1 cellular context compared by ENCODE assay signal in the genomic region with DNA sequence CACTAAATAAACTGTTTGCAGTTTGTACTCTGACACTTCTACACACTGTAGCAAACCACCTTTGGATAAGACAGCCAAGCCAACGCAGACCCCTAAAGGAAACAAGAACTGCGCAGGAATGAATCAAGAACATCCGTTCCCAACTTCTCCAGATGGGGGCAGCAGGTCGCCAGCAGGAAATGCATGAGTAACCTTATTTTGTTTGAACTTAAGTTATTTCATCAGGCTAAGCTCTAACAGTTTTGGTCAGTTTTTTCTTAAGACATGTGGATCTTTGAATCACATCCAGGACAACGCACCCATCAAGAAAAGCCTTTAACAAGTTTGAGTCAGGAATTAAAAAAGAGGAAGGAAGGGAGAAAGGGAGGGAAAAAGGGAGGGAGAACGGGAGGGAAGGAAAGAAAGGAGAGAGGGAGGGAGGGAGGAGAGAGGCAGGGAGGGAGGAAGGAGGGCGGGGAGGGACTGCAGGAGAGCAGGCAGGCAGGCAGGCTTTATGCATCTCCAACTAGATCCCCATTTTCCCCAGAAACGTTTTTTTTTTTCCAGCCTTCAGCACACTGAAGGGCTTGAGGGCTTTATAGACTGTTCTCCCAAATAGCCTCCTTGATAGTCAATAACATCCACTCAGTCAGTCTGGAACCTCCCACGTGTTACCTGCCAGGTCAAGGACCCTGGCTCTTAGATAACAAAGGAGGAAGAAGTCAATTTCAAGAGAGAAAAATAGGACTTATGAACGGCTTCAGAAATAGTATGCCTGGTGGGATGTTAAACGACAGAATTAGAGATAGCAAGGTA.
TF ChIP-seq lines count a peak whose summit lies in the region.

No MANE protein-coding gene starts in this region.

TF ChIP-seq in HepG2, 621 proteins besides CTCF, POLR2A, EP300 and RAD21 (continued from another document):
- TF ChIP-seq, protein P1, sequence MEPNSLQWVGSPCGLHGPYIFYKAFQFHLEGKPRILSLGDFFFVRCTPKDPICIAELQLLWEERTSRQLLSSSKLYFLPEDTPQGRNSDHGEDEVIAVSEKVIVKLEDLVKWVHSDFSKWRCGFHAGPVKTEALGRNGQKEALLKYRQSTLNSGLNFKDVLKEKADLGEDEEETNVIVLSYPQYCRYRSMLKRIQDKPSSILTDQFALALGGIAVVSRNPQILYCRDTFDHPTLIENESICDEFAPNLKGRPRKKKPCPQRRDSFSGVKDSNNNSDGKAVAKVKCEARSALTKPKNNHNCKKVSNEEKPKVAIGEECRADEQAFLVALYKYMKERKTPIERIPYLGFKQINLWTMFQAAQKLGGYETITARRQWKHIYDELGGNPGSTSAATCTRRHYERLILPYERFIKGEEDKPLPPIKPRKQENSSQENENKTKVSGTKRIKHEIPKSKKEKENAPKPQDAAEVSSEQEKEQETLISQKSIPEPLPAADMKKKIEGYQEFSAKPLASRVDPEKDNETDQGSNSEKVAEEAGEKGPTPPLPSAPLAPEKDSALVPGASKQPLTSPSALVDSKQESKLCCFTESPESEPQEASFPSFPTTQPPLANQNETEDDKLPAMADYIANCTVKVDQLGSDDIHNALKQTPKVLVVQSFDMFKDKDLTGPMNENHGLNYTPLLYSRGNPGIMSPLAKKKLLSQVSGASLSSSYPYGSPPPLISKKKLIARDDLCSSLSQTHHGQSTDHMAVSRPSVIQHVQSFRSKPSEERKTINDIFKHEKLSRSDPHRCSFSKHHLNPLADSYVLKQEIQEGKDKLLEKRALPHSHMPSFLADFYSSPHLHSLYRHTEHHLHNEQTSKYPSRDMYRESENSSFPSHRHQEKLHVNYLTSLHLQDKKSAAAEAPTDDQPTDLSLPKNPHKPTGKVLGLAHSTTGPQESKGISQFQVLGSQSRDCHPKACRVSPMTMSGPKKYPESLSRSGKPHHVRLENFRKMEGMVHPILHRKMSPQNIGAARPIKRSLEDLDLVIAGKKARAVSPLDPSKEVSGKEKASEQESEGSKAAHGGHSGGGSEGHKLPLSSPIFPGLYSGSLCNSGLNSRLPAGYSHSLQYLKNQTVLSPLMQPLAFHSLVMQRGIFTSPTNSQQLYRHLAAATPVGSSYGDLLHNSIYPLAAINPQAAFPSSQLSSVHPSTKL (CRISPR knock-in tag; IDR thresholded peaks at IDR 0.05) = peak; percentile 54
- TF ChIP-seq SMC3 (IDR thresholded peaks at IDR 0.05; ENCODE audit: low read length) = peak; percentile 82
- peak; percentile 38 for TF ChIP-seq TEAD3 (CRISPR knock-in tag; optimal IDR thresholded peaks at IDR 0.05; ENCODE audit: borderline replicate concordance)
- TF ChIP-seq JARID2 (CRISPR knock-in tag; IDR thresholded peaks at IDR 0.05; ENCODE audit: insufficient replicate concordance) = peak; percentile 62
- TF ChIP-seq KLF16 (CRISPR knock-in tag; IDR thresholded peaks at IDR 0.05) = peak in 1 of 2 experiments; percentile 14; a peak in 1 of 4 replicates
- TF ChIP-seq MXD4 (CRISPR knock-in tag; IDR thresholded peaks at IDR 0.05) = 0 out of 2 replicates have a peak, but pooled peaks have one; percentile 33
- peak; percentile 33; the same call in 1 of the 2 replicates for TF ChIP-seq GABPB1 (CRISPR knock-in tag; IDR thresholded peaks at IDR 0.05)
- peak; percentile 67; the same call in 1 of the 2 replicates for TF ChIP-seq SMAD3 (CRISPR knock-in tag; IDR thresholded peaks at IDR 0.05)
- peak; percentile 76 for TF ChIP-seq STAG1 (CRISPR knock-in tag; IDR thresholded peaks at IDR 0.05)
- no peak for TF ChIP-seq ZFP91 (CRISPR knock-in tag; IDR thresholded peaks at IDR 0.05; ENCODE audit: borderline replicate concordance)
- TF ChIP-seq FOXA3 (CRISPR knock-in tag; IDR thresholded peaks at IDR 0.05) = 0 out of 2 replicates have a peak, but pooled peaks have one; percentile 1
- 0 out of 2 replicates have a peak, but pooled peaks have one; percentile 8 for TF ChIP-seq HMG20A (CRISPR knock-in tag; IDR thresholded peaks at IDR 0.05; ENCODE audit: borderline replicate concordance)
- no peak for TF ChIP-seq ZNF543 (CRISPR knock-in tag; IDR thresholded peaks at IDR 0.05)
- TF ChIP-seq ZZZ3 (CRISPR knock-in tag; IDR thresholded peaks at IDR 0.05; ENCODE audit: borderline replicate concordance) = no peak
- peak; percentile 67 for TF ChIP-seq ELF3 (CRISPR knock-in tag; IDR thresholded peaks at IDR 0.05)
- 0 out of 2 replicates have a peak, but pooled peaks have one; percentile 25 for TF ChIP-seq ZSCAN25 (CRISPR knock-in tag; IDR thresholded peaks at IDR 0.05)
- peak; percentile 89 for TF ChIP-seq XRCC5 (optimal IDR thresholded peaks at IDR 0.05; ENCODE audit: low read length)
- TF ChIP-seq PCBP2 (optimal IDR thresholded peaks at IDR 0.05; ENCODE audit: low read depth, low read length, poor library complexity, severe bottlenecking) = peak; percentile 86
- TF ChIP-seq ZNF335 (CRISPR knock-in tag; IDR thresholded peaks at IDR 0.05) = 0 out of 2 replicates have a peak, but pooled peaks have one; percentile 25
- TF ChIP-seq, protein P2, sequence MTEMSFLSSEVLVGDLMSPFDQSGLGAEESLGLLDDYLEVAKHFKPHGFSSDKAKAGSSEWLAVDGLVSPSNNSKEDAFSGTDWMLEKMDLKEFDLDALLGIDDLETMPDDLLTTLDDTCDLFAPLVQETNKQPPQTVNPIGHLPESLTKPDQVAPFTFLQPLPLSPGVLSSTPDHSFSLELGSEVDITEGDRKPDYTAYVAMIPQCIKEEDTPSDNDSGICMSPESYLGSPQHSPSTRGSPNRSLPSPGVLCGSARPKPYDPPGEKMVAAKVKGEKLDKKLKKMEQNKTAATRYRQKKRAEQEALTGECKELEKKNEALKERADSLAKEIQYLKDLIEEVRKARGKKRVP (CRISPR knock-in tag; IDR thresholded peaks at IDR 0.05) = peak in 1 of 2 experiments; percentile 79; a peak in 2 of 4 replicates
- no peak for TF ChIP-seq SOX6 (IDR thresholded peaks at IDR 0.05)
- peak; percentile 34; the same call in 1 of the 2 replicates for TF ChIP-seq SOX6 (CRISPR knock-in tag; IDR thresholded peaks at IDR 0.05)
- TF ChIP-seq ZNF746 (CRISPR knock-in tag; IDR thresholded peaks at IDR 0.05) = peak; percentile 23; the same call in 1 of the 2 replicates
- peak; percentile 22; the same call in 1 of the 2 replicates for TF ChIP-seq FOSL2 (CRISPR knock-in tag; IDR thresholded peaks at IDR 0.05)
- TF ChIP-seq ETV5 (CRISPR knock-in tag; IDR thresholded peaks at IDR 0.05; ENCODE audit: borderline replicate concordance) = peak; percentile 40; the same call in 1 of the 2 replicates
- TF ChIP-seq GATAD2A (CRISPR knock-in tag; IDR thresholded peaks at IDR 0.05) = peak; percentile 31; the same call in 1 of the 2 replicates
- no peak for TF ChIP-seq ZSCAN12 (CRISPR knock-in tag; IDR thresholded peaks at IDR 0.05)
- no peak for TF ChIP-seq ZNF569 (CRISPR knock-in tag; IDR thresholded peaks at IDR 0.05; ENCODE audit: borderline replicate concordance)
- TF ChIP-seq ZNF614 (CRISPR knock-in tag; IDR thresholded peaks at IDR 0.05; ENCODE audit: borderline replicate concordance) = 0 out of 2 replicates have a peak, but pooled peaks have one; percentile 22
- 0 out of 2 replicates have a peak, but pooled peaks have one; percentile 22 for TF ChIP-seq ZBTB7B (CRISPR knock-in tag; IDR thresholded peaks at IDR 0.05)
- no peak for TF ChIP-seq GABPA (IDR thresholded peaks at IDR 0.05; ENCODE audit: low read depth, low read length)
- peak; percentile 30; the same call in 1 of the 2 replicates for TF ChIP-seq GABPA (CRISPR knock-in tag; IDR thresholded peaks at IDR 0.05; ENCODE audit: low read depth)
- no peak for TF ChIP-seq ATF1 (CRISPR knock-in tag; IDR thresholded peaks at IDR 0.05)
- TF ChIP-seq RFX5 (IDR thresholded peaks at IDR 0.05; ENCODE audit: low read depth, low read length) = no peak
- TF ChIP-seq, protein P3, sequence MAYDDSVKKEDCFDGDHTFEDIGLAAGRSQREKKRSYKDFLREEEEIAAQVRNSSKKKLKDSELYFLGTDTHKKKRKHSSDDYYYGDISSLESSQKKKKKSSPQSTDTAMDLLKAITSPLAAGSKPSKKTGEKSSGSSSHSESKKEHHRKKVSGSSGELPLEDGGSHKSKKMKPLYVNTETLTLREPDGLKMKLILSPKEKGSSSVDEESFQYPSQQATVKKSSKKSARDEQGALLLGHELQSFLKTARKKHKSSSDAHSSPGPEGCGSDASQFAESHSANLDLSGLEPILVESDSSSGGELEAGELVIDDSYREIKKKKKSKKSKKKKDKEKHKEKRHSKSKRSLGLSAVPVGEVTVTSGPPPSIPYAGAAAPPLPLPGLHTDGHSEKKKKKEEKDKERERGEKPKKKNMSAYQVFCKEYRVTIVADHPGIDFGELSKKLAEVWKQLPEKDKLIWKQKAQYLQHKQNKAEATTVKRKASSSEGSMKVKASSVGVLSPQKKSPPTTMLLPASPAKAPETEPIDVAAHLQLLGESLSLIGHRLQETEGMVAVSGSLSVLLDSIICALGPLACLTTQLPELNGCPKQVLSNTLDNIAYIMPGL (CRISPR knock-in tag; IDR thresholded peaks at IDR 0.05; ENCODE audit: borderline replicate concordance in 1 of 2, low read depth in 1 of 2) = peak in 1 of 2 experiments; percentile 67; a peak in 2 of 4 replicates
- no peak for TF ChIP-seq ZNF639 (CRISPR knock-in tag; conservative IDR thresholded peaks at IDR 0.05)
- 0 out of 2 replicates have a peak, but pooled peaks have one; percentile 21 for TF ChIP-seq SP140L (CRISPR knock-in tag; IDR thresholded peaks at IDR 0.05; ENCODE audit: borderline replicate concordance)
